17 cellular contexts compared by ENCODE assay signal in the genomic region with DNA sequence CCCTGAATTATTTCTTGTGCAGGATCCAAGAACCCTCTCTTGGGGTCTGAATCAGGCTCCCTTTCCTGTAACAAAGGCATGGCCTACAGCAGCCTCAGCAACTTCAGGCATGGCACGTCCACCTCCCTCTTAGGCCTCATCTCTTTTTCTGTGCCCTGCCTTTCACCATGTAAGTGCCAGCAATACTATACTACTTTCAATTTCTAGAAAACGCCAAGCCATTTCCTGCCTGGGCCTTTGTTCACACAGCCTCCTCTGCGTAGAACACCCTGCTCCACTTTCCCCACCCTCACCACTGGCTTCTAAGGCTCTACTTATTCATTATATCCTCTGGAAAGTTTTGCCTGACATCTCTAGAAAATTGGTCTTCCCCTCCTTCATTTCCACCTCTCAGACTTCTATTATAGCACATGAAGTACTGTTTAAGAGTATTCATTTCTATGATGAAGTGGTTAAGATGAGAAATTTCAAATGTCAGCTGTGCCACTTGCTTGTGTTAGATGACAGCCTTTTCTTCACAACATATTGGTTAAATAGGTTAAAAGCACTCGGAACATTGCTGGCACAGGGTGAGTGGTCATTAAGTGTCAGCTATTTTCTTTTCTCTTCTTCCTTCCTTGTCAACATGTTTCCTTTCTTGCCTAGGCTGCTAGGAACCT. TPM values are rescaled to one million over a fixed set of nuclear protein-coding genes. Genes with fewer than 3 reads are reported as not detected.
A peak's percentile ranks its signal among the peaks of the same experiment; 100 is the strongest.
DNase-seq lines count a peak whose midpoint lies in the region; ATAC-seq and TF ChIP-seq lines count a peak whose summit lies in the region.
"Had no signal": no experiment of that assay in that cellular context is flagged by ENCODE, and none has a peak within 500 bp of the region (broad histone marks: within the 10 kb centered on the region; RNA-seq: fewer than 3 reads in every experiment).

No MANE protein-coding gene starts in this region.

- DNase-seq in activated CD4-positive, CD25-positive, alpha-beta regulatory T cell (lab: John Stamatoyannopoulos, UW) = no peak
- DNase-seq in activated T-cell treated with anti-CD3 and anti-CD28 coated beads for 4 hours (peak; percentile 4), mucosa of descending colon (peak in 1 of 3 donors; percentile 48), DMS114 treated with DMSO at 0.1 percent for 48 hours (lab: John Stamatoyannopoulos, UW; ENCODE audit: unreplicated experiment) (no peak), DMS 273 (lab: John Stamatoyannopoulos, UW; ENCODE audit: unreplicated experiment) (no peak)
- no peak for DNase-seq in effector CD4-positive, alpha-beta T cell
- DNase-seq: adrenal gland; effector memory CD4-positive, alpha-beta T cell; H7; hippocampal formation; mesendoderm; SW 1271 had no signal

- H3K27me3 ChIP-seq in subcutaneous abdominal adipose tissue (ENCODE audit: control insufficient read depth in 5 of 5, insufficient read depth in 4 of 5, low read length in 5 of 5) = no peaks in the 10 kb centered on the region
- H3K27me3 ChIP-seq: adrenal gland, right atrium auricular region had no signal

- ATAC-seq in activated CD4-positive, CD25-positive, alpha-beta regulatory T cell treated with anti-CD3 and anti-CD28 coated beads, Interleukin-2, amount 50 U/mL, for 24 hours = peak; percentile 68 to 75
- ATAC-seq in mucosa of descending colon = peak; percentile 47

- intact Hi-C loops in mucosa of descending colon (cut with DNase I, micrococcal nuclease) = no loop called here

- H3K4me3 ChIP-seq in mucosa of descending colon (no peak overlapping the region), subcutaneous abdominal adipose tissue (ENCODE audit: low read depth in 1 of 5, low read length in 5 of 5) (no peak overlapping the region)
- H3K4me3 ChIP-seq: adrenal gland, right atrium auricular region had no signal

- peak overlapping the region; percentile 89 for H3K27ac ChIP-seq in subcutaneous abdominal adipose tissue (ENCODE audit: low read depth, low read length)
- H3K27ac ChIP-seq: adrenal gland, right atrium auricular region had no signal

- H3K36me3 ChIP-seq in mucosa of descending colon (ENCODE audit: low read depth) (no peaks in the 10 kb centered on the region), subcutaneous abdominal adipose tissue (ENCODE audit: control insufficient read depth in 5 of 5, insufficient read depth in 5 of 5, low read length in 5 of 5) (no peaks in the 10 kb centered on the region)
- H3K36me3 ChIP-seq: adrenal gland, right atrium auricular region had no signal

- H3K9ac ChIP-seq in subcutaneous abdominal adipose tissue (ENCODE audit: low read length in 5 of 5) = no peak overlapping the region

- H3K4me1 ChIP-seq in mucosa of descending colon (ENCODE audit: low read depth) = peaks cover 18% of the 10 kb centered on the region
- peaks cover 0 to 28% (median 22%) of the 10 kb centered on the region in 5 donors for H3K4me1 ChIP-seq in subcutaneous abdominal adipose tissue (ENCODE audit: control insufficient read depth in 5 of 5, insufficient read depth in 5 of 5, low read length in 5 of 5)
- H3K4me1 ChIP-seq: adrenal gland, right atrium auricular region had no signal

- no peak for TF ChIP-seq CTCF in mucosa of descending colon (IDR thresholded peaks at IDR 0.05)

- H3K9me3 ChIP-seq in mucosa of descending colon (no peaks in the 10 kb centered on the region), subcutaneous abdominal adipose tissue (ENCODE audit: control insufficient read depth in 5 of 5, low read length in 5 of 5) (peaks cover 0 to 2% (median 0%) of the 10 kb centered on the region in 5 donors)
- H3K9me3 ChIP-seq: adrenal gland, right atrium auricular region had no signal

RNA-seq across cellular contexts. Expression of a gene that starts 41.6 kb away (rescaled TPM):
- total RNA-seq in mucosa of descending colon = 1 to 10 TPM in 1 of 3 donors, under 1 TPM in 2; 0.16 to 2.1 (median 0.80) TPM
- total RNA-seq: A172, Daoy had no signal
